ENCODE assay signal across 25 cellular contexts in genomic region chr4:108350332-108350731, GRCh38.
DNase-seq lines count a peak whose midpoint lies in the region; ATAC-seq, FAIRE-seq and TF ChIP-seq lines count a peak whose summit lies in the region.
"Had no signal": no experiment of that assay in that cellular context is flagged by ENCODE, and none has a peak within 500 bp of the region (broad histone marks: within the 10 kb centered on the region; RNA-seq: fewer than 3 reads in every experiment).

No MANE protein-coding gene starts in this region.

- H4K20me1 ChIP-seq in keratinocyte (ENCODE audit: control insufficient read depth, extremely low read depth, insufficient read depth, low read length) = no peaks in the 10 kb centered on the region

- no peaks in the 10 kb centered on the region for H3K9me3 Mint-ChIP-seq in activated T-cell treated with anti-CD3 and anti-CD28 coated beads, Interleukin-2, amount 50 U/mL, for 4 hours
- H3K9me3 Mint-ChIP-seq: activated T-helper 2 cell treated with anti-CD3 and anti-CD28 coated beads, Interferon-gamma antibody, Interleukin-2, Interleukin-4, amounts not matched to agents 10 μg/mL and 5 μg/mL and 100 μg/mL, durations not matched to agents 14 hours and 24 hours and 36 hours had no signal

- H3K27me3 Mint-ChIP-seq in activated T-cell treated with anti-CD3 and anti-CD28 coated beads, Interleukin-2, amount 50 U/mL, for 4 hours (ENCODE audit: low read depth) = no peaks in the 10 kb centered on the region
- H3K27me3 Mint-ChIP-seq: activated B cell treated with CpG ODN at 0.5 μM for 24 hours; activated naive CD8-positive, alpha-beta T cell had no signal

- no peaks in the 10 kb centered on the region for H3K36me3 Mint-ChIP-seq in activated T-cell treated with anti-CD3 and anti-CD28 coated beads, Interleukin-2, amount 50 U/mL, for 4 hours (ENCODE audit: insufficient read depth)

- no peak for ATAC-seq in activated T-cell treated with anti-CD3 and anti-CD28 coated beads, Interleukin-2, amount 50 U/mL, for 4 hours
- ATAC-seq: GM12878 had no signal

- TF ChIP-seq CTCF in C4-2B (conservative IDR thresholded peaks at IDR 0.05) = no peak
- TF ChIP-seq CTCF in keratinocyte (optimal IDR thresholded peaks at IDR 0.05 in 1 of 3, IDR thresholded peaks at IDR 0.05 in 1 of 3, conservative IDR thresholded peaks at IDR 0.05 in 1 of 3; ENCODE audit: extremely low read depth in 1 of 3, insufficient read depth in 2 of 3, low read length in 3 of 3) = no peak

- H3K27ac ChIP-seq in C4-2B (peak overlapping the region; percentile 54; the same call in 1 of the 2 replicates), keratinocyte (ENCODE audit: control insufficient read depth, insufficient read depth, low read length) (no peak overlapping the region)
- H3K27ac ChIP-seq: RWPE1, transverse colon had no signal

- no peaks in the 10 kb centered on the region for H3K79me2 ChIP-seq in keratinocyte (ENCODE audit: control insufficient read depth, insufficient read depth, low read length)

- H3K9ac ChIP-seq in keratinocyte (ENCODE audit: control insufficient read depth, extremely low read depth, insufficient read depth, low read length) = no peak overlapping the region

- peaks cover 8% of the 10 kb centered on the region for H3K27me3 ChIP-seq in keratinocyte (ENCODE audit: control insufficient read depth, extremely low read depth, insufficient read depth, low read length)
- H3K27me3 ChIP-seq: transverse colon had no signal

- peaks cover 9% of the 10 kb centered on the region for H3K4me1 ChIP-seq in keratinocyte (ENCODE audit: control insufficient read depth, extremely low read depth, insufficient read depth, low read length)

- H2AFZ ChIP-seq in keratinocyte (ENCODE audit: control insufficient read depth, low read length) = no peak overlapping the region

- no peak overlapping the region for H3K4me2 ChIP-seq in keratinocyte (ENCODE audit: control insufficient read depth, extremely low read depth, insufficient read depth, low read depth, low read length)

- dilution Hi-C loops in keratinocyte (cut with MboI; ENCODE audit: extremely low pct_ligation_motif_present, low sequenced_read_pairs) = no loop called here

- peak; percentile 39 for FAIRE-seq in keratinocyte (lab: Jason Lieb, UNC)
- FAIRE-seq: endothelial cell of umbilical vein, GM12878, H54, HTR-8/SVneo had no signal

- no peak overlapping the region for H3K4me3 ChIP-seq in keratinocyte (ENCODE audit: control insufficient read depth in 2 of 3, extremely low read depth in 1 of 3, insufficient read depth in 2 of 3, low read depth in 1 of 3, low read length in 3 of 3)
- H3K4me3 ChIP-seq: GM12878, transverse colon had no signal

- peaks cover 34% of the 10 kb centered on the region for H3K4me1 Mint-ChIP-seq in activated T-cell treated with anti-CD3 and anti-CD28 coated beads, Interleukin-2, amount 50 U/mL, for 4 hours (ENCODE audit: low read depth)
- H3K4me1 Mint-ChIP-seq: activated B cell treated with CpG ODN at 0.5 μM for 24 hours had no signal

- H3K36me3 ChIP-seq in keratinocyte (ENCODE audit: control insufficient read depth in 2 of 2, extremely low read depth in 1 of 2, insufficient read depth in 2 of 2, low read length in 2 of 2) = no peaks in the 10 kb centered on the region
- H3K36me3 ChIP-seq: transverse colon had no signal

- H3K9me1 ChIP-seq in keratinocyte (ENCODE audit: control insufficient read depth, extremely low read depth, insufficient read depth, low read length) = no peaks in the 10 kb centered on the region

- H3K4me3 Mint-ChIP-seq in activated T-cell treated with anti-CD3 and anti-CD28 coated beads, Interleukin-2, amount 50 U/mL, for 4 hours = no peak overlapping the region
- H3K4me3 Mint-ChIP-seq: activated B cell treated with CpG ODN at 0.5 μM for 24 hours; activated naive CD8-positive, alpha-beta T cell had no signal

- peak; percentile 83 for DNase-seq in ELF-1 (ENCODE audit: low read depth, low spot score)
- peak; percentile 82 for DNase-seq in SK-N-DZ (ENCODE audit: low spot score)
- DNase-seq in keratinocyte (ENCODE audit: low read depth, low spot score) = no peak
- DNase-seq in SW480 (ENCODE audit: low spot score) = no peak
- no peak for DNase-seq in activated T-cell treated with anti-CD3 and anti-CD28 coated beads, Interleukin-2, amount 50 U/mL, for 4 hours
- no peak for DNase-seq in SIG-M5 (lab: John Stamatoyannopoulos, UW)
- DNase-seq: activated B cell treated with CpG ODN at 0.5 μM for 24 hours; AML-193; aorta; central memory CD4-positive, alpha-beta T cell; dermis blood vessel endothelial cell; glutamatergic neuron; Karpas-422; NCI-H1694; nucleus accumbens; SW 1271; transverse colon had no signal

- no peaks in the 10 kb centered on the region for H3K9me3 ChIP-seq in keratinocyte (ENCODE audit: control insufficient read depth, low read depth, low read length)
- H3K9me3 ChIP-seq: transverse colon had no signal

Comparison
In these comparisons a context has a peak if more than half of its experiments do, and no peak if none do; other contexts are left out.
1. DNase-seq: peak in ELF-1 (single experiment) and SK-N-DZ (single experiment); none in keratinocyte (single experiment), SW480 (single experiment), activated T-cell treated with anti-CD3 and anti-CD28 coated beads, Interleukin-2, amount 50 U/mL, for 4 hours (single experiment) and SIG-M5 (single experiment).